ENCODE assay signal across 1 cellular context in the genomic region with DNA sequence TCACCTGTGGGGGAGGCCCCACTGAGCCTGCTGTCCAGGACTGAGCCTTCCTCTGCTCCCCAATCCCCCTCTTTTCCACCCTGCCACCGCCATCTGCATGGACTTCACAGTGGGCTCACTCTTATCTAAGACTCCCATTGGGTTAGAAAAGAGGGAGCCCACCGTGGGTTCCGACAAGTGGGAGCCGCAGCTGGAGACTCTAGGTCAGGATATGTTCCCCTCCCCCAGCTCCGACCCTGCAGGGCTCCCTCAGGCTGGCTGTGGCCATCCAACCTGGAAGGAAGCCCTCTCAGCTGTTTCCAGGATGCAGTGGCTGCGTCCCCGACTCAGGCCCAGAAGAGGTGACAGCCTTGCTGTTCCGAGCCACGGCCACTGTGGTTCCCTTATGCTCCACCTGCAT.
TF ChIP-seq lines count a peak whose summit lies in the region.

No MANE protein-coding gene starts in this region.

TF ChIP-seq in HCT116, 20 proteins besides CTCF, POLR2A, EP300 and RAD21:
- TF ChIP-seq TCF7L2 (IDR thresholded peaks at IDR 0.05; ENCODE audit: borderline replicate concordance, extremely low read depth, insufficient read depth, insufficient read length) (no peak), SP1 (IDR thresholded peaks at IDR 0.05; ENCODE audit: low read depth) (no peak), POLR2AphosphoS5 (IDR thresholded peaks at IDR 0.05; ENCODE audit: low read depth, low read length) (no peak), ZNF274 (IDR thresholded peaks at IDR 0.05; ENCODE audit: low read depth, low read length) (no peak), JUND (IDR thresholded peaks at IDR 0.05) (no peak), ELF1 (IDR thresholded peaks at IDR 0.05; ENCODE audit: borderline replicate concordance, low read depth) (no peak), EZH2phosphoT487 (IDR thresholded peaks at IDR 0.05; ENCODE audit: borderline replicate concordance) (no peak)
- TF ChIP-seq, protein P1, sequence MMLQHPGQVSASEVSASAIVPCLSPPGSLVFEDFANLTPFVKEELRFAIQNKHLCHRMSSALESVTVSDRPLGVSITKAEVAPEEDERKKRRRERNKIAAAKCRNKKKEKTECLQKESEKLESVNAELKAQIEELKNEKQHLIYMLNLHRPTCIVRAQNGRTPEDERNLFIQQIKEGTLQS (IDR thresholded peaks at IDR 0.05): no peak
- TF ChIP-seq, protein P2, sequence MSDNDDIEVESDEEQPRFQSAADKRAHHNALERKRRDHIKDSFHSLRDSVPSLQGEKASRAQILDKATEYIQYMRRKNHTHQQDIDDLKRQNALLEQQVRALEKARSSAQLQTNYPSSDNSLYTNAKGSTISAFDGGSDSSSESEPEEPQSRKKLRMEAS (IDR thresholded peaks at IDR 0.05): no peak
- TF ChIP-seq, protein P3, sequence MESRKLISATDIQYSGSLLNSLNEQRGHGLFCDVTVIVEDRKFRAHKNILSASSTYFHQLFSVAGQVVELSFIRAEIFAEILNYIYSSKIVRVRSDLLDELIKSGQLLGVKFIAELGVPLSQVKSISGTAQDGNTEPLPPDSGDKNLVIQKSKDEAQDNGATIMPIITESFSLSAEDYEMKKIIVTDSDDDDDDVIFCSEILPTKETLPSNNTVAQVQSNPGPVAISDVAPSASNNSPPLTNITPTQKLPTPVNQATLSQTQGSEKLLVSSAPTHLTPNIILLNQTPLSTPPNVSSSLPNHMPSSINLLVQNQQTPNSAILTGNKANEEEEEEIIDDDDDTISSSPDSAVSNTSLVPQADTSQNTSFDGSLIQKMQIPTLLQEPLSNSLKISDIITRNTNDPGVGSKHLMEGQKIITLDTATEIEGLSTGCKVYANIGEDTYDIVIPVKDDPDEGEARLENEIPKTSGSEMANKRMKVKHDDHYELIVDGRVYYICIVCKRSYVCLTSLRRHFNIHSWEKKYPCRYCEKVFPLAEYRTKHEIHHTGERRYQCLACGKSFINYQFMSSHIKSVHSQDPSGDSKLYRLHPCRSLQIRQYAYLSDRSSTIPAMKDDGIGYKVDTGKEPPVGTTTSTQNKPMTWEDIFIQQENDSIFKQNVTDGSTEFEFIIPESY (IDR thresholded peaks at IDR 0.05; ENCODE audit: extremely low read depth, insufficient replicate concordance, low read length): no peak
TF ChIP-seq in HCT116: peak in this region for 0.
